27 cellular contexts compared by ENCODE assay signal in the genomic region with DNA sequence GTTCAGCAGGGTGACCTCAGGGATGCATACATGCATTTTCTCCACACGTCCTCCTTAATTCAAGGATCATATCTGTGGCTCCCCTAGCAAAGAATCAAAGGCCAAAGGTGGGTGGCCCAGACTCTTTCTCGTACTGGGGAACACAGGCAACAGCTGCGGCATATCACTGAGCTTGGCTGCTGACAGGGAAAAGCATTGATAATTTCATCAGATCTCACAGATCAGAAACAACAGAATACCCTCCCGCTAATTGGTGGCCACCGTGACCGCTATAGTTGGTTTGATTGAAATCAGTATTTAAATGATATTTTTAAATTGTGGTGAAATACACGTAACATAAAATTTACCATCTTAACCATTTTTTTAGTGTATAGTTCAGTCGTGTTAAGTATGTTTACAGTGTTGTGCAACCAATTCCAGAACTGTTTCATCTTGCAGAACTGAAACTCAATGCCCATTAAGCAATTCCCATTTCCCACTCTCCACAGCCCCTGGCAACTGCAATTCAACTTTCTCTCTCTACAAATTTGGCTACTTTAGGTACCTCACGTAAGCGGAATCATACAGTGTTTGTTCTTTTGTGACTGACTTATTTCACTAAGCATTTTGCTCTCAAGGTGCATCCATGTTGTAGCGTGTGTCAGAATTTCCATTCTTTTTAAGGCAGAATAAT.
DNase-seq lines count a peak whose midpoint lies in the region; ATAC-seq, FAIRE-seq and TF ChIP-seq lines count a peak whose summit lies in the region.
"Had no signal": no experiment of that assay in that cellular context is flagged by ENCODE, and none has a peak within 500 bp of the region (broad histone marks: within the 10 kb centered on the region; RNA-seq: fewer than 3 reads in every experiment).

No MANE protein-coding gene starts in this region.

- BruUV-seq in HepG2 (replicated peaks; lab: Mats Ljungman, UMichigan), result no TSS peak

- H3K9ac ChIP-seq in adipocyte (ENCODE audit: low read length), result no peak overlapping the region
- no peak overlapping the region for H3K9ac ChIP-seq in HepG2 (ENCODE audit: insufficient read depth, low read depth, low read length)

- H3K4me3 Mint-ChIP-seq in activated naive CD8-positive, alpha-beta T cell treated with anti-CD3 and anti-CD28 coated beads, Interleukin-2, amount 50 U/mL, for 24 hours, result no peak overlapping the region
- H3K4me3 Mint-ChIP-seq in activated naive CD8-positive, alpha-beta T cell treated with anti-CD3 and anti-CD28 coated beads for 36 hours, result no peak overlapping the region
- H3K4me3 Mint-ChIP-seq: activated CD8-positive, alpha-beta T cell treated with anti-CD3 and anti-CD28 coated beads, Interleukin-2, amount 10 ng/mL, durations not matched to agents 7 days and 5 days; activated naive CD4-positive, alpha-beta T cell treated with anti-CD3 and anti-CD28 coated beads, Interleukin-2, amount 10 ng/mL, durations not matched to agents 7 days and 5 days; activated T-cell treated with anti-CD3 and anti-CD28 coated beads, Interleukin-2, amount 50 U/mL, for 24 hours; memory B cell; naive thymus-derived CD8-positive, alpha-beta T cell had no signal

- TF ChIP-seq POLR2A in HepG2 (IDR thresholded peaks at IDR 0.05; ENCODE audit: insufficient read depth in 1 of 2, low read depth in 2 of 2, low read length in 2 of 2) (no peak), upper lobe of left lung (IDR thresholded peaks at IDR 0.05) (no peak), GM12892 (IDR thresholded peaks at IDR 0.05; ENCODE audit: low read depth, low read length) (no peak)

- peaks cover 58% of the 10 kb centered on the region for H3K4me1 Mint-ChIP-seq in activated naive CD8-positive, alpha-beta T cell treated with anti-CD3 and anti-CD28 coated beads, Interleukin-2, amount 50 U/mL, for 24 hours
- peaks cover 37% of the 10 kb centered on the region for H3K4me1 Mint-ChIP-seq in activated naive CD8-positive, alpha-beta T cell treated with anti-CD3 and anti-CD28 coated beads for 36 hours

- H4K20me1 ChIP-seq in HepG2 (ENCODE audit: insufficient read depth, low read length), result no peaks in the 10 kb centered on the region

- 50% methylated on average over 11 of the region's 11 CpGs for WGBS in HepG2 (ENCODE audit: low lambda C conversion rate)
- WGBS in upper lobe of left lung, 2 donors, result 53 to 61% methylated on average over 11 of the region's 11 CpGs

- H3K27me3 ChIP-seq in adipocyte (replicated peaks; ENCODE audit: control insufficient read depth, insufficient read depth, low read length), result no peaks in the 10 kb centered on the region
- no peaks in the 10 kb centered on the region for H3K27me3 ChIP-seq in HepG2 (ENCODE audit: control insufficient read depth in 1 of 2, insufficient read depth in 2 of 2, low read length in 2 of 2)
- H3K27me3 ChIP-seq in upper lobe of left lung, result no peaks in the 10 kb centered on the region
- H3K27me3 ChIP-seq: pancreas had no signal

- H3K36me3 ChIP-seq in adipocyte (ENCODE audit: control insufficient read depth, insufficient read depth, low read length, severe bottlenecking) (no peaks in the 10 kb centered on the region), HepG2 (replicated peaks in 1 of 2; ENCODE audit: control insufficient read depth in 1 of 2, insufficient read depth in 2 of 2, low read length in 2 of 2) (no peaks in the 10 kb centered on the region), upper lobe of left lung (no peaks in the 10 kb centered on the region)
- H3K36me3 ChIP-seq: HAP-1, pancreas, WERI-Rb-1 had no signal

- no peaks in the 10 kb centered on the region for H3K36me3 Mint-ChIP-seq in activated naive CD8-positive, alpha-beta T cell treated with anti-CD3 and anti-CD28 coated beads, Interleukin-2, amount 50 U/mL, for 24 hours (ENCODE audit: low read depth)
- peaks cover 2% of the 10 kb centered on the region for H3K36me3 Mint-ChIP-seq in activated naive CD8-positive, alpha-beta T cell treated with anti-CD3 and anti-CD28 coated beads for 36 hours
- H3K36me3 Mint-ChIP-seq: activated naive CD4-positive, alpha-beta T cell treated with anti-CD3 and anti-CD28 coated beads, Interleukin-2, amount 10 ng/mL, durations not matched to agents 7 days and 5 days; memory B cell; naive thymus-derived CD8-positive, alpha-beta T cell had no signal

- H3K27ac Mint-ChIP-seq in activated naive CD8-positive, alpha-beta T cell treated with anti-CD3 and anti-CD28 coated beads, Interleukin-2, amount 50 U/mL, for 24 hours, result peak overlapping the region; percentile 4
- H3K27ac Mint-ChIP-seq in activated naive CD8-positive, alpha-beta T cell treated with anti-CD3 and anti-CD28 coated beads for 36 hours, result no peak overlapping the region
- H3K27ac Mint-ChIP-seq: activated CD8-positive, alpha-beta T cell treated with anti-CD3 and anti-CD28 coated beads, Interleukin-2, amount 10 ng/mL, durations not matched to agents 7 days and 5 days; activated naive CD4-positive, alpha-beta T cell treated with anti-CD3 and anti-CD28 coated beads, Interleukin-2, amount 10 ng/mL, durations not matched to agents 7 days and 5 days; activated T-cell treated with anti-CD3 and anti-CD28 coated beads, Interleukin-2, amount 50 U/mL, for 24 hours; naive thymus-derived CD8-positive, alpha-beta T cell had no signal

- TF ChIP-seq EP300 in HepG2 (IDR thresholded peaks at IDR 0.05; ENCODE audit: low read depth in 2 of 2, low read length in 2 of 2) (peak; percentile 60 to 74; a peak in 2 of 4 replicates), HepG2 (CRISPR knock-in tag; IDR thresholded peaks at IDR 0.05; ENCODE audit: borderline replicate concordance) (no peak), upper lobe of left lung (IDR thresholded peaks at IDR 0.05) (peak in 3 of 4 donors; percentile 14 to 93 (median 35))

- no peaks in the 10 kb centered on the region for H3K9me3 Mint-ChIP-seq in activated naive CD8-positive, alpha-beta T cell treated with anti-CD3 and anti-CD28 coated beads, Interleukin-2, amount 50 U/mL, for 24 hours
- H3K9me3 Mint-ChIP-seq in activated naive CD8-positive, alpha-beta T cell treated with anti-CD3 and anti-CD28 coated beads for 36 hours, result no peaks in the 10 kb centered on the region
- H3K9me3 Mint-ChIP-seq: activated naive CD4-positive, alpha-beta T cell treated with anti-CD3 and anti-CD28 coated beads, Interleukin-2, amount 10 ng/mL, durations not matched to agents 7 days and 5 days; activated T-cell treated with anti-CD3 and anti-CD28 coated beads, Interleukin-2, amount 50 U/mL, for 24 hours; memory B cell; naive thymus-derived CD8-positive, alpha-beta T cell had no signal

- in situ Hi-C loops in HepG2 (cut with HindIII; ENCODE audit: extremely low pct_ligation_motif_present, low pct_unique_long_range_greater_than_20kb), result no loop called here

- H3K27ac ChIP-seq in HepG2 (ENCODE audit: extremely low read length, insufficient read depth, low read length) (peak overlapping the region; percentile 27), upper lobe of left lung (peak overlapping the region; percentile 40 to 84 (median 58))
- H3K27ac ChIP-seq: 22Rv1, pancreas, RWPE1, skin epidermis, WERI-Rb-1 had no signal

- no peaks in the 10 kb centered on the region for H3K27me3 Mint-ChIP-seq in activated naive CD8-positive, alpha-beta T cell treated with anti-CD3 and anti-CD28 coated beads, Interleukin-2, amount 50 U/mL, for 24 hours
- no peaks in the 10 kb centered on the region for H3K27me3 Mint-ChIP-seq in activated naive CD8-positive, alpha-beta T cell treated with anti-CD3 and anti-CD28 coated beads for 36 hours
- H3K27me3 Mint-ChIP-seq: activated naive CD4-positive, alpha-beta T cell treated with anti-CD3 and anti-CD28 coated beads, Interleukin-2, amount 10 ng/mL, durations not matched to agents 7 days and 5 days; activated T-cell treated with anti-CD3 and anti-CD28 coated beads, Interleukin-2, amount 50 U/mL, for 24 hours; memory B cell; naive thymus-derived CD8-positive, alpha-beta T cell had no signal

- no peak overlapping the region for H3K4me2 ChIP-seq in HepG2 (ENCODE audit: low read depth, low read length)

- ATAC-seq in activated naive CD8-positive, alpha-beta T cell treated with anti-CD3 and anti-CD28 coated beads, Interleukin-2, amount 50 U/mL, for 24 hours, result no peak
- ATAC-seq in HepG2, result peak; percentile 80
- peak; percentile 59 to 68 for ATAC-seq in upper lobe of left lung (ENCODE audit: low FRiP score in 2 of 2)
- no peak for ATAC-seq in GM19328 (IDR thresholded peaks at IDR 0.05; ENCODE audit: unreplicated experiment)
- ATAC-seq: activated CD8-positive, alpha-beta T cell treated with anti-CD3 and anti-CD28 coated beads, Interleukin-2, amount 10 ng/mL, durations not matched to agents 7 days and 5 days; naive thymus-derived CD8-positive, alpha-beta T cell had no signal

- H3K4me1 ChIP-seq in adipocyte (ENCODE audit: control insufficient read depth, insufficient read depth, low read length) (peaks cover 10% of the 10 kb centered on the region), HepG2 (ENCODE audit: insufficient read depth, low read length) (peaks cover 52% of the 10 kb centered on the region), upper lobe of left lung (peaks cover 20 to 34% (median 30%) of the 10 kb centered on the region in 4 donors)
- H3K4me1 ChIP-seq: pancreas had no signal

- no peak overlapping the region for H2AFZ ChIP-seq in HepG2 (ENCODE audit: low read length)

- POLR2A ChIA-PET in HepG2 (lab: Yijun Ruan, JAX), result no interaction called here

- FAIRE-seq in HepG2 (lab: Jason Lieb, UNC) (no peak), GM12892 (lab: Jason Lieb, UNC) (no peak)
- FAIRE-seq: colon, keratinocyte, pancreas, urothelium cell line had no signal

- no peak for TF ChIP-seq RAD21 in HepG2 (CRISPR knock-in tag; IDR thresholded peaks at IDR 0.05)

- CTCF ChIA-PET in HepG2 (lab: Yijun Ruan, JAX; ENCODE audit: low intra/inter-chr PET ratio, low total read pairs), result no interaction called here

- H3K9me3 ChIP-seq in adipocyte (ENCODE audit: control insufficient read depth, low read length) (no peaks in the 10 kb centered on the region), HepG2 (ENCODE audit: low read length) (no peaks in the 10 kb centered on the region), upper lobe of left lung (no peaks in the 10 kb centered on the region)
- H3K9me3 ChIP-seq: HAP-1, pancreas had no signal

- TF ChIP-seq CTCF in HepG2 (CRISPR knock-in tag; IDR thresholded peaks at IDR 0.05) (no peak), upper lobe of left lung (IDR thresholded peaks at IDR 0.05) (no peak)

- intact Hi-C loops in HepG2 (cut with micrococcal nuclease; ENCODE audit: unreplicated experiment), result no loop called here

- no peak overlapping the region for H3K4me3 ChIP-seq in adipocyte (ENCODE audit: low read length)
- no peak overlapping the region for H3K4me3 ChIP-seq in HepG2 (replicated peaks in 1 of 3; ENCODE audit: insufficient read depth in 1 of 3, low read depth in 2 of 3, low read length in 3 of 3)
- no peak overlapping the region for H3K4me3 ChIP-seq in upper lobe of left lung
- H3K4me3 ChIP-seq: HAP-1, pancreas, skin epidermis had no signal

- DNase-seq in activated naive CD8-positive, alpha-beta T cell treated with anti-CD3 and anti-CD28 coated beads, Interleukin-2, amount 50 U/mL, for 24 hours, result no peak
- DNase-seq in activated naive CD8-positive, alpha-beta T cell treated with anti-CD3 and anti-CD28 coated beads for 36 hours, result no peak
- peak; percentile 86 for DNase-seq in adipocyte (ENCODE audit: low read depth)
- DNase-seq in HepG2 (ENCODE audit: low spot score), result peak; percentile 73
- peak in 1 of 2 donors; percentile 38 for DNase-seq in upper lobe of left lung
- no peak for DNase-seq in HUDEP-2 (lab: John Stamatoyannopoulos, UW; ENCODE audit: unreplicated experiment in 76 of 76)
- no peak for DNase-seq in GM12892 (ENCODE audit: insufficient read length)
- DNase-seq: activated CD8-positive, alpha-beta T cell treated with anti-CD3 and anti-CD28 coated beads, Interleukin-2, amount 10 ng/mL, durations not matched to agents 7 days and 5 days; activated naive CD4-positive, alpha-beta T cell treated with anti-CD3 and anti-CD28 coated beads, Interleukin-2, amount 10 ng/mL, durations not matched to agents 7 days and 5 days; activated T-cell treated with anti-CD3 and anti-CD28 coated beads, Interleukin-2, amount 50 U/mL, for 24 hours; GF-D8; hippocampal formation; naive thymus-derived CD8-positive, alpha-beta T cell; NCI-H1694 treated with DMSO at 0.1 percent for 48 hours; NCI-H226; pancreas; stimulated activated CD4-positive, alpha-beta T cell treated with anti-CD3 and anti-CD28 coated beads, Interleukin-4, amount 100 ng/mL, for 24 hours; WERI-Rb-1 had no signal

- no peaks in the 10 kb centered on the region for H3K79me2 ChIP-seq in HepG2 (ENCODE audit: insufficient read depth, low read length)

Comparison
In these comparisons a context has a peak if more than half of its experiments do, and no peak if none do; other contexts are left out.
1. ATAC-seq: peak in HepG2 (single experiment) and upper lobe of left lung (2 of 2); none in activated naive CD8-positive, alpha-beta T cell treated with anti-CD3 and anti-CD28 coated beads, Interleukin-2, amount 50 U/mL, for 24 hours (single experiment) and GM19328 (single experiment).
2. DNase-seq: peak in adipocyte (single experiment) and HepG2 (single experiment); none in activated naive CD8-positive, alpha-beta T cell treated with anti-CD3 and anti-CD28 coated beads, Interleukin-2, amount 50 U/mL, for 24 hours (single experiment), activated naive CD8-positive, alpha-beta T cell treated with anti-CD3 and anti-CD28 coated beads for 36 hours (single experiment), HUDEP-2 (0 of 76) and GM12892 (single experiment).